13 cellular contexts compared by ENCODE assay signal in genomic region chr14:24340606-24341005, GRCh38. TPM values are rescaled to one million over a fixed set of nuclear protein-coding genes. Genes with fewer than 3 reads are reported as not detected.
DNase-seq lines count a peak whose midpoint lies in the region; ATAC-seq and TF ChIP-seq lines count a peak whose summit lies in the region.
"Had no signal": no experiment of that assay in that cellular context is flagged by ENCODE, and none has a peak within 500 bp of the region (broad histone marks: within the 10 kb centered on the region; RNA-seq: fewer than 3 reads in every experiment).

No MANE protein-coding gene starts in this region.

- H3K4me1 ChIP-seq in lower lobe of right lung, result peaks cover 27% of the 10 kb centered on the region

- peaks cover under 1% of the 10 kb centered on the region for H3K27me3 ChIP-seq in lower lobe of right lung (ENCODE audit: low read depth)

- peak overlapping the region; percentile 84 for H3K27ac ChIP-seq in lower lobe of right lung
- H3K27ac ChIP-seq: GM23248 had no signal

- H3K27ac Mint-ChIP-seq in natural killer cell, result no peak overlapping the region
- H3K27ac Mint-ChIP-seq in natural killer cell treated with Interleukin-12 subunit alpha and Interleukin-12 subunit beta and Interleukin-15 and Interleukin-18, amount 100 ng/mL, for 72 hours, result no peak overlapping the region
- no peak overlapping the region for H3K27ac Mint-ChIP-seq in activated T-helper 1 cell treated with anti-CD3 and anti-CD28 coated beads, Interleukin-12 subunit alpha, Interleukin-12 subunit beta, Interleukin-2, Interleukin-4 antibody, amounts not matched to agents 30 ng/mL and 10 ng/mL and 1 ng/mL, durations not matched to agents 14 hours and 24 hours and 36 hours

- no peak overlapping the region for H3K4me3 ChIP-seq in lower lobe of right lung
- H3K4me3 ChIP-seq: K562 had no signal

- H3K27me3 Mint-ChIP-seq in natural killer cell (ENCODE audit: low read depth in 2 of 2), result peaks cover 6 to 9% of the 10 kb centered on the region in 2 donors
- H3K27me3 Mint-ChIP-seq in natural killer cell treated with Interleukin-12 subunit alpha and Interleukin-12 subunit beta and Interleukin-15 and Interleukin-18, amount 100 ng/mL, for 72 hours, result peaks cover 12 to 19% of the 10 kb centered on the region in 2 donors
- H3K27me3 Mint-ChIP-seq in activated T-helper 1 cell treated with anti-CD3 and anti-CD28 coated beads, Interleukin-12 subunit alpha, Interleukin-12 subunit beta, Interleukin-2, Interleukin-4 antibody, amounts not matched to agents 30 ng/mL and 10 ng/mL and 1 ng/mL, durations not matched to agents 14 hours and 24 hours and 36 hours (ENCODE audit: insufficient read depth), result peaks cover 13% of the 10 kb centered on the region

- H3K4me3 Mint-ChIP-seq in natural killer cell, result peak overlapping the region; percentile 17
- H3K4me3 Mint-ChIP-seq in natural killer cell treated with Interleukin-12 subunit alpha and Interleukin-12 subunit beta and Interleukin-15 and Interleukin-18, amount 100 ng/mL, for 72 hours, result no peak overlapping the region
- peak overlapping the region; percentile 91 for H3K4me3 Mint-ChIP-seq in activated T-helper 1 cell treated with anti-CD3 and anti-CD28 coated beads, Interleukin-12 subunit alpha, Interleukin-12 subunit beta, Interleukin-2, Interleukin-4 antibody, amounts not matched to agents 30 ng/mL and 10 ng/mL and 1 ng/mL, durations not matched to agents 14 hours and 24 hours and 36 hours

- no peaks in the 10 kb centered on the region for H3K9me3 Mint-ChIP-seq in natural killer cell
- no peaks in the 10 kb centered on the region for H3K9me3 Mint-ChIP-seq in natural killer cell treated with Interleukin-12 subunit alpha and Interleukin-12 subunit beta and Interleukin-15 and Interleukin-18, amount 100 ng/mL, for 72 hours
- H3K9me3 Mint-ChIP-seq in activated T-helper 1 cell treated with anti-CD3 and anti-CD28 coated beads, Interleukin-12 subunit alpha, Interleukin-12 subunit beta, Interleukin-2, Interleukin-4 antibody, amounts not matched to agents 30 ng/mL and 10 ng/mL and 1 ng/mL, durations not matched to agents 14 hours and 24 hours and 36 hours, result no peaks in the 10 kb centered on the region
- H3K9me3 Mint-ChIP-seq: CD4-positive, alpha-beta memory T cell had no signal

- peaks cover 9% of the 10 kb centered on the region for H3K36me3 Mint-ChIP-seq in natural killer cell
- peaks cover 6% of the 10 kb centered on the region for H3K36me3 Mint-ChIP-seq in natural killer cell treated with Interleukin-12 subunit alpha and Interleukin-12 subunit beta and Interleukin-15 and Interleukin-18, amount 100 ng/mL, for 72 hours
- peaks cover 23% of the 10 kb centered on the region for H3K36me3 Mint-ChIP-seq in activated T-helper 1 cell treated with anti-CD3 and anti-CD28 coated beads, Interleukin-12 subunit alpha, Interleukin-12 subunit beta, Interleukin-2, Interleukin-4 antibody, amounts not matched to agents 30 ng/mL and 10 ng/mL and 1 ng/mL, durations not matched to agents 14 hours and 24 hours and 36 hours (ENCODE audit: low read depth)

- intact Hi-C loops in natural killer cell (cut with micrococcal nuclease) (no loop called here), lower lobe of right lung (cut with DNase I) (no loop called here)
- intact Hi-C loops in activated T-helper 1 cell treated with anti-CD3 and anti-CD28 coated beads, Interleukin-12 subunit alpha, Interleukin-12 subunit beta, Interleukin-2, Interleukin-4 antibody, amounts not matched to agents 30 ng/mL and 10 ng/mL and 1 ng/mL, durations not matched to agents 14 hours and 24 hours and 36 hours (cut with micrococcal nuclease), result no loop called here

- no peak for DNase-seq in natural killer cell
- no peak for DNase-seq in natural killer cell treated with Interleukin-12 subunit alpha and Interleukin-12 subunit beta and Interleukin-15 and Interleukin-18, amount 100 ng/mL, for 72 hours (ENCODE audit: low spot score)
- DNase-seq in activated T-helper 1 cell treated with anti-CD3 and anti-CD28 coated beads, Interleukin-12 subunit alpha, Interleukin-12 subunit beta, Interleukin-2, Interleukin-4 antibody, amounts not matched to agents 30 ng/mL and 10 ng/mL and 1 ng/mL, durations not matched to agents 14 hours and 24 hours and 36 hours (ENCODE audit: low spot score), result no peak
- DNase-seq in lower lobe of right lung, result no peak
- no peak for DNase-seq in stimulated activated naive CD4-positive, alpha-beta T cell (lab: John Stamatoyannopoulos, UW)
- no peak for DNase-seq in AG20443 (ENCODE audit: low spot score)
- DNase-seq: COR-L47, EL had no signal

- H3K4me1 Mint-ChIP-seq in natural killer cell, result peaks cover 24 to 32% of the 10 kb centered on the region in 2 donors
- H3K4me1 Mint-ChIP-seq in natural killer cell treated with Interleukin-12 subunit alpha and Interleukin-12 subunit beta and Interleukin-15 and Interleukin-18, amount 100 ng/mL, for 72 hours (ENCODE audit: low read depth in 2 of 2), result peaks cover 20 to 24% of the 10 kb centered on the region in 2 donors
- H3K4me1 Mint-ChIP-seq in activated T-helper 1 cell treated with anti-CD3 and anti-CD28 coated beads, Interleukin-12 subunit alpha, Interleukin-12 subunit beta, Interleukin-2, Interleukin-4 antibody, amounts not matched to agents 30 ng/mL and 10 ng/mL and 1 ng/mL, durations not matched to agents 14 hours and 24 hours and 36 hours (ENCODE audit: low read depth), result peaks cover 22% of the 10 kb centered on the region

- no peaks in the 10 kb centered on the region for H3K9me3 ChIP-seq in lower lobe of right lung

- TF ChIP-seq CTCF in natural killer cell (IDR thresholded peaks at IDR 0.05), result no peak
- TF ChIP-seq CTCF in lower lobe of right lung (IDR thresholded peaks at IDR 0.05), result no peak

- ATAC-seq in natural killer cell (no peak), lower lobe of right lung (no peak), GM19324 (IDR thresholded peaks at IDR 0.05; ENCODE audit: low FRiP score, unreplicated experiment) (no peak)
- no peak for ATAC-seq in natural killer cell treated with Interleukin-12 subunit alpha and Interleukin-12 subunit beta and Interleukin-15 and Interleukin-18, amount 100 ng/mL, for 72 hours

- H3K36me3 ChIP-seq in lower lobe of right lung, result peaks cover 16% of the 10 kb centered on the region

RNA-seq across cellular contexts. Expression of gene RIPK3, which starts 0.8 kb away (rescaled TPM):
- total RNA-seq in natural killer cell (10 to 100 TPM; 36.1 to 58.2 (median 45.5) TPM), lower lobe of right lung (27.9 TPM)
- 10 to 100 TPM; 12.5 to 15.5 TPM for total RNA-seq in natural killer cell treated with Interleukin-12 subunit alpha and Interleukin-12 subunit beta and Interleukin-15 and Interleukin-18, amount 100 ng/mL, for 72 hours
- total RNA-seq in activated T-helper 1 cell treated with anti-CD3 and anti-CD28 coated beads, Interleukin-12 subunit alpha, Interleukin-12 subunit beta, Interleukin-2, Interleukin-4 antibody, amounts not matched to agents 30 ng/mL and 10 ng/mL and 1 ng/mL, durations not matched to agents 14 hours and 24 hours and 36 hours, result 14.3 and 14.5 TPM in 2 replicates
- total RNA-seq: H7 had no signal

RNA-seq across cellular contexts. Expression of gene ADCY4, which starts 5.7 kb away (rescaled TPM):
- total RNA-seq in natural killer cell (10 to 100 TPM in 2 of 3 donors, 1 to 10 TPM in 1; 9.8 to 17.6 (median 11.3) TPM), lower lobe of right lung (42.7 TPM)
- 1 to 10 TPM; 1.0 to 1.9 TPM for total RNA-seq in natural killer cell treated with Interleukin-12 subunit alpha and Interleukin-12 subunit beta and Interleukin-15 and Interleukin-18, amount 100 ng/mL, for 72 hours
- total RNA-seq in activated T-helper 1 cell treated with anti-CD3 and anti-CD28 coated beads, Interleukin-12 subunit alpha, Interleukin-12 subunit beta, Interleukin-2, Interleukin-4 antibody, amounts not matched to agents 30 ng/mL and 10 ng/mL and 1 ng/mL, durations not matched to agents 14 hours and 24 hours and 36 hours, result 0.93 and 1.5 TPM in 2 replicates

RNA-seq across cellular contexts. Expression of gene NFATC4, which starts 27.4 kb away (rescaled TPM):
- not detected for total RNA-seq in natural killer cell
- total RNA-seq in natural killer cell treated with Interleukin-12 subunit alpha and Interleukin-12 subunit beta and Interleukin-15 and Interleukin-18, amount 100 ng/mL, for 72 hours, result not detected
- total RNA-seq in activated T-helper 1 cell treated with anti-CD3 and anti-CD28 coated beads, Interleukin-12 subunit alpha, Interleukin-12 subunit beta, Interleukin-2, Interleukin-4 antibody, amounts not matched to agents 30 ng/mL and 10 ng/mL and 1 ng/mL, durations not matched to agents 14 hours and 24 hours and 36 hours, result not detected in 2 replicates
- total RNA-seq in lower lobe of right lung, result 37.0 TPM
- total RNA-seq: CD4-positive, alpha-beta memory T cell had no signal

RNA-seq across cellular contexts. Expression of gene LTB4R, which starts 29.3 kb away (rescaled TPM):
- total RNA-seq in natural killer cell (10 to 100 TPM; 33.5 to 55.7 (median 49.7) TPM), lower lobe of right lung (14.1 TPM)
- 10 to 100 TPM; 13.2 to 37.3 TPM for total RNA-seq in natural killer cell treated with Interleukin-12 subunit alpha and Interleukin-12 subunit beta and Interleukin-15 and Interleukin-18, amount 100 ng/mL, for 72 hours
- total RNA-seq in activated T-helper 1 cell treated with anti-CD3 and anti-CD28 coated beads, Interleukin-12 subunit alpha, Interleukin-12 subunit beta, Interleukin-2, Interleukin-4 antibody, amounts not matched to agents 30 ng/mL and 10 ng/mL and 1 ng/mL, durations not matched to agents 14 hours and 24 hours and 36 hours, result 10.1 and 11.1 TPM in 2 replicates

RNA-seq across cellular contexts. Expression of gene LTB4R2, which starts 30.7 kb away (rescaled TPM):
- 10 to 100 TPM; 27.6 to 40.5 (median 37.4) TPM for total RNA-seq in natural killer cell
- 10 to 100 TPM; 13.7 to 27.1 TPM for total RNA-seq in natural killer cell treated with Interleukin-12 subunit alpha and Interleukin-12 subunit beta and Interleukin-15 and Interleukin-18, amount 100 ng/mL, for 72 hours
- 8.9 and 10.3 TPM in 2 replicates for total RNA-seq in activated T-helper 1 cell treated with anti-CD3 and anti-CD28 coated beads, Interleukin-12 subunit alpha, Interleukin-12 subunit beta, Interleukin-2, Interleukin-4 antibody, amounts not matched to agents 30 ng/mL and 10 ng/mL and 1 ng/mL, durations not matched to agents 14 hours and 24 hours and 36 hours
- total RNA-seq in lower lobe of right lung, result 5.9 TPM

Comparison
In these comparisons a context has a peak if more than half of its experiments do, and no peak if none do; other contexts are left out.
1. RNA of gene NFATC4, which starts 27.4 kb away (total RNA-seq): 37.0 TPM in lower lobe of right lung (single experiment); not detected in activated T-helper 1 cell treated with anti-CD3 and anti-CD28 coated beads, Interleukin-12 subunit alpha, Interleukin-12 subunit beta, Interleukin-2, Interleukin-4 antibody, amounts not matched to agents 30 ng/mL and 10 ng/mL and 1 ng/mL, durations not matched to agents 14 hours and 24 hours and 36 hours, not detected in natural killer cell treated with Interleukin-12 subunit alpha and Interleukin-12 subunit beta and Interleukin-15 and Interleukin-18, amount 100 ng/mL, for 72 hours and not detected in natural killer cell; every median in the first group is over 10 times any median in the second.